21 cellular contexts compared by ENCODE assay signal in the genomic region with DNA sequence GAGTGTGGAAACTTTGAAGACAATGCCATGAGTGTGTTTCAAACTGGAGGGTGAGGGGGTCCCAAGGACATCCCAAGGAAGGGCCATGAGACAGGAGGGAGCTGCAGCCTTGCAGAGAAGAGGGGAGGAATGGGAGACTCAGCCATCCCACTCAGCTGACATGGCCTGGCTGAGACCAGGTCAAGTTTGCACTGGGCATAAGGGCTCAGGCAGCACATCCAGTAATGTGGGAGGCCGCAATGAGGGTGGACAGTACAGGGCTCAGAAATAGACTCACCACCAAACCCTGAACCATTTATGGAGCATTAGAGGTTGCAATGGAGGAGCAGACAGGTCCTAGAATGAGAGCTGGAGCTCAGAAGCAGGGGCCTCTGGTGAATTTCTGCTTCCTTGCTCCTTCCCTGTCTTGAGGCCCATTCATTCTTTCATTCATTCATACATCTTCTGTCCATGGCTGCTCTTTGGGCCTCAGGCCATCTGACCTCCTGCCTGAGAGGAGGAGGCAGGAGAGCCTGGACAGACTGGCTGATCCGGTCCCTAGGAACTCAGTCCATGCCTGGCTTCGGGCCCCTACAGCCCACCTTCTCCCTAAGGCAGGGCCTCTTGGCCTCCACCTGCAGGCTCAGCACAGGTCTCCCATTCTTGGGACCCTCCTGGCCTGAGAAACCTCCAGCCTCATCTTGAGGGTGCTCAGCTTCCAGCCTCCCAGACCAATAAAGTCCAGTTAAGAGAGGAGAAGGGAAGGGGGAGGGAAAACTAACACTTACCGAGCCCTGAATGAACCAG.
"Had no signal": no experiment of that assay in that cellular context is flagged by ENCODE, and none has a peak within 500 bp of the region (broad histone marks: within the 10 kb centered on the region; RNA-seq: fewer than 3 reads in every experiment).

No MANE protein-coding gene starts in this region.

- DNase-seq: activated CD4-positive, alpha-beta T cell treated with anti-CD3 and anti-CD28 coated beads, Interleukin-2, amount 10 ng/mL, durations not matched to agents 24 days and 14 days; activated CD4-positive, CD25-positive, alpha-beta regulatory T cell; activated naive CD8-positive, alpha-beta T cell treated with anti-CD3 and anti-CD28 coated beads for 36 hours; activated T-cell treated with anti-CD3 and anti-CD28 coated beads, Interleukin-2, amount 50 U/mL, for 72 hours; brain microvascular endothelial cell; effector CD8-positive, alpha-beta T cell; foreskin keratinocyte; glutamatergic neuron; immature natural killer cell; left cardiac atrium; lower lobe of right lung; ovary; stimulated activated CD4-positive, alpha-beta T cell treated with anti-CD3 and anti-CD28 coated beads, Interleukin-2, amount 100 ng/mL, for 48 hours; stimulated activated naive B cell treated with anti-CD40 and anti-IgM and Interleukin-4, amounts not matched to agents 10 μg/mL and 1 μg/mL and 100 μg/mL, for 72 hours; substantia nigra; SW 1271; transverse colon had no signal

- H3K27me3 ChIP-seq: ovary, SJSA1, transverse colon had no signal

- H3K4me3 ChIP-seq: lower lobe of right lung, ovary, SJSA1, transverse colon had no signal

- ATAC-seq: activated T-cell treated with anti-CD3 and anti-CD28 coated beads, Interleukin-2, amount 50 U/mL, for 72 hours; foreskin keratinocyte; left cardiac atrium; lower lobe of right lung; stimulated activated naive B cell treated with anti-CD40 and anti-IgM and Interleukin-4, amounts not matched to agents 10 μg/mL and 1 μg/mL and 100 μg/mL, for 72 hours had no signal

- H3K4me1 Mint-ChIP-seq: activated naive CD8-positive, alpha-beta T cell treated with anti-CD3 and anti-CD28 coated beads for 36 hours; mesothelial cell of epicardium; neural crest cell had no signal

- H3K9me3 Mint-ChIP-seq: activated T-cell treated with anti-CD3 and anti-CD28 coated beads, Interleukin-2, amount 50 U/mL, for 72 hours had no signal

- H3K9me3 ChIP-seq: lower lobe of right lung, ovary, SJSA1, transverse colon had no signal

- H3K36me3 ChIP-seq: brain microvascular endothelial cell, lower lobe of right lung, ovary, SJSA1, transverse colon had no signal

- H3K27ac ChIP-seq: brain microvascular endothelial cell, foreskin keratinocyte, lower lobe of right lung, ovary, SJSA1, transverse colon had no signal

- H3K4me1 ChIP-seq: foreskin keratinocyte, lower lobe of right lung, SJSA1, transverse colon had no signal

- H3K4me3 Mint-ChIP-seq: activated CD4-positive, alpha-beta T cell treated with anti-CD3 and anti-CD28 coated beads, Interleukin-2, amount 10 ng/mL, durations not matched to agents 24 days and 14 days; activated naive CD8-positive, alpha-beta T cell treated with anti-CD3 and anti-CD28 coated beads for 36 hours; activated T-cell treated with anti-CD3 and anti-CD28 coated beads, Interleukin-2, amount 50 U/mL, for 72 hours; central memory CD8-positive, alpha-beta T cell; immature natural killer cell; mesothelial cell of epicardium; neural crest cell; stimulated activated naive B cell treated with anti-CD40 and anti-IgM and Interleukin-4, amounts not matched to agents 10 μg/mL and 1 μg/mL and 100 μg/mL, for 72 hours had no signal

- H3K36me3 Mint-ChIP-seq: activated naive CD8-positive, alpha-beta T cell treated with anti-CD3 and anti-CD28 coated beads for 36 hours; immature natural killer cell; mesothelial cell of epicardium; stimulated activated naive B cell treated with anti-CD40 and anti-IgM and Interleukin-4, amounts not matched to agents 10 μg/mL and 1 μg/mL and 100 μg/mL, for 72 hours had no signal

- H3K27ac Mint-ChIP-seq: activated CD4-positive, alpha-beta T cell treated with anti-CD3 and anti-CD28 coated beads, Interleukin-2, amount 10 ng/mL, durations not matched to agents 24 days and 14 days; activated naive CD8-positive, alpha-beta T cell treated with anti-CD3 and anti-CD28 coated beads for 36 hours; activated T-cell treated with anti-CD3 and anti-CD28 coated beads, Interleukin-2, amount 50 U/mL, for 72 hours; immature natural killer cell; mesothelial cell of epicardium; stimulated activated naive B cell treated with anti-CD40 and anti-IgM and Interleukin-4, amounts not matched to agents 10 μg/mL and 1 μg/mL and 100 μg/mL, for 72 hours had no signal
